In genomic region chr1:235093685-235094592, GRCh38 we compare ENCODE assay signal across 8 cellular contexts. TPM values are rescaled to one million over a fixed set of nuclear protein-coding genes. Genes with fewer than 3 reads are reported as not detected.
A peak's percentile ranks its signal among the peaks of the same experiment; 100 is the strongest.
DNase-seq lines count a peak whose midpoint lies in the region; TF ChIP-seq lines count a peak whose summit lies in the region.

No MANE protein-coding gene starts in this region.

- no peaks in the 10 kb centered on the region for H3K27me3 ChIP-seq in H7 (ENCODE audit: control insufficient read depth, insufficient read depth, low read length)
- no peaks in the 10 kb centered on the region for H3K27me3 ChIP-seq in skeletal muscle tissue (ENCODE audit: control insufficient read depth in 3 of 3, insufficient read depth in 3 of 3, low read length in 3 of 3)

- no peaks in the 10 kb centered on the region for H3K9me3 ChIP-seq in skeletal muscle tissue (ENCODE audit: control insufficient read depth in 3 of 3, low read length in 3 of 3)

- H3K4me3 Mint-ChIP-seq in brain: peak overlapping the region; percentile 58 to 77 (median 70)

- peak; percentile 85 for DNase-seq in COLO829 (ENCODE audit: low spot score)
- peak; percentile 84 for DNase-seq in H7
- peak; percentile 56 for DNase-seq in NCI-H2029 (lab: John Stamatoyannopoulos, UW)
- DNase-seq in UCSD-AML1 (lab: John Stamatoyannopoulos, UW; ENCODE audit: unreplicated experiment): peak; percentile 75
- peak; percentile 75 for DNase-seq in iPS-NIHi11 (ENCODE audit: low spot score)
- no peak for DNase-seq in NCI-H187 (lab: John Stamatoyannopoulos, UW)

- peak overlapping the region in 2 of 3 donors; percentile 3 to 71 for H3K9ac ChIP-seq in skeletal muscle tissue (ENCODE audit: low read depth in 1 of 3, low read length in 3 of 3)

- H3K27ac ChIP-seq in skeletal muscle tissue (ENCODE audit: low read depth, low read length): no peak overlapping the region

- H3K9me3 Mint-ChIP-seq in brain: peaks cover 0 to 6% (median 0%) of the 10 kb centered on the region in 5 experiments

- peak overlapping the region in 4 of 5 experiments; percentile 49 to 83 (median 72) for H3K27ac Mint-ChIP-seq in brain

- H3K27me3 Mint-ChIP-seq in brain: peaks cover 11% of the 10 kb centered on the region

- H3K4me1 Mint-ChIP-seq in brain: peaks cover 36% of the 10 kb centered on the region

- H3K4me3 ChIP-seq in H7 (ENCODE audit: insufficient read depth, low read depth, low read length): peak overlapping the region; percentile 45
- H3K4me3 ChIP-seq in skeletal muscle tissue (ENCODE audit: low read length in 3 of 3): peak overlapping the region; percentile 11 to 49 (median 45)

- peaks cover 9 to 19% (median 13%) of the 10 kb centered on the region in 3 donors for H3K4me1 ChIP-seq in skeletal muscle tissue (ENCODE audit: control insufficient read depth in 3 of 3, insufficient read depth in 3 of 3, low read length in 3 of 3)

- TF ChIP-seq CTCF in brain (conservative IDR thresholded peaks at IDR 0.05): peak; percentile 87 to 90

- H3K36me3 ChIP-seq in H7 (replicated peaks; ENCODE audit: control insufficient read depth, insufficient read depth, low read length) (no peaks in the 10 kb centered on the region), skeletal muscle tissue (ENCODE audit: control insufficient read depth in 3 of 3, insufficient read depth in 3 of 3, low read length in 3 of 3) (no peaks in the 10 kb centered on the region)

- H3K36me3 Mint-ChIP-seq in brain: no peaks in the 10 kb centered on the region

RNA-seq across cellular contexts. Expression of gene TOMM20, which starts 34.7 kb away (rescaled TPM):
- 172 and 214 TPM in 2 replicates for total RNA-seq in H7 (2014; rRNA removed; shearing (Covaris generic))
- polyA plus RNA-seq in brain (ENCODE audit: insufficient read depth, low read depth, low replicate concordance): 94.4 TPM
- total RNA-seq in skeletal muscle tissue: 67.8 TPM

Comparison
In these comparisons a context has a peak if more than half of its experiments do, and no peak if none do; other contexts are left out.
1. DNase-seq: peak in COLO829 (single experiment), H7 (single experiment), NCI-H2029 (single experiment), UCSD-AML1 (single experiment) and iPS-NIHi11 (single experiment); none in NCI-H187 (0 of 2).